In the genomic region with DNA sequence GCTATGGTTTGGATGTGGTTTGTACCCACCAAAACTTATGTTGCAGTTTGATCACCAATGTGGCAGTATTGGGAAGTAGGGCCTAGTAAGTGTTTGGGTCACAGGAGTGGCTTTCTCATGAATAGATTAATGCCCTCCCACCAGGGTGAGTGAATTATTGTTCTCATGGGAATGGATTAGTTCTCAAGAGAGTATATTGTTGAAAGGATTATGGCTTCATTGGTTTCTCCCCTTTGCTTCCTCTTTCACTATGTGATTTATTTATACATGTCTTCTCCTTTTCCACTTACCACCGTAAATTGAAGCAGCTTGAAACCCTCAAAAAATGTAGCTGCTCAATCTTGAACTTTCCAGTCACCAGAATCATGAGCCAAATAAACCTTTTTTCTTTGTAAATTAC, we compare ENCODE assay signal across 2 cellular contexts.
TF ChIP-seq lines count a peak whose summit lies in the region.

No MANE protein-coding gene starts in this region.

TF ChIP-seq in GM12878, 131 proteins besides CTCF, POLR2A, EP300 and RAD21 (continues in another document):
- TF ChIP-seq, protein P1, sequence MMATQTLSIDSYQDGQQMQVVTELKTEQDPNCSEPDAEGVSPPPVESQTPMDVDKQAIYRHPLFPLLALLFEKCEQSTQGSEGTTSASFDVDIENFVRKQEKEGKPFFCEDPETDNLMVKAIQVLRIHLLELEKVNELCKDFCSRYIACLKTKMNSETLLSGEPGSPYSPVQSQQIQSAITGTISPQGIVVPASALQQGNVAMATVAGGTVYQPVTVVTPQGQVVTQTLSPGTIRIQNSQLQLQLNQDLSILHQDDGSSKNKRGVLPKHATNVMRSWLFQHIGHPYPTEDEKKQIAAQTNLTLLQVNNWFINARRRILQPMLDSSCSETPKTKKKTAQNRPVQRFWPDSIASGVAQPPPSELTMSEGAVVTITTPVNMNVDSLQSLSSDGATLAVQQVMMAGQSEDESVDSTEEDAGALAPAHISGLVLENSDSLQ (IDR thresholded peaks at IDR 0.05) = peak; percentile 44; the same call in 1 of the 2 replicates
- TF ChIP-seq HDGF (IDR thresholded peaks at IDR 0.05) (no peak), MEF2B (IDR thresholded peaks at IDR 0.05; ENCODE audit: partially characterized antibody, poor library complexity, severe bottlenecking) (peak; percentile 94), RELA (IDR thresholded peaks at IDR 0.05; ENCODE audit: borderline replicate concordance, partially characterized antibody) (no peak), YBX1 (IDR thresholded peaks at IDR 0.05) (no peak), NBN (IDR thresholded peaks at IDR 0.05) (0 out of 2 replicates have a peak, but pooled peaks have one; percentile 32), NFYA (IDR thresholded peaks at IDR 0.05; ENCODE audit: borderline replicate concordance, low read depth, low read length) (no peak), CBX3 (IDR thresholded peaks at IDR 0.05; ENCODE audit: borderline replicate concordance, low read depth) (no peak), ZBED1 (IDR thresholded peaks at IDR 0.05; ENCODE audit: borderline replicate concordance) (no peak), SP1 (IDR thresholded peaks at IDR 0.05; ENCODE audit: low read depth, low read length) (no peak), NRF1 (conservative IDR thresholded peaks at IDR 0.05; ENCODE audit: low read depth, low read length) (no peak), ZNF274 (IDR thresholded peaks at IDR 0.05; ENCODE audit: insufficient read depth, insufficient read length) (no peak), RB1 (IDR thresholded peaks at IDR 0.05; ENCODE audit: borderline replicate concordance) (no peak), KAT2A (conservative IDR thresholded peaks at IDR 0.05; ENCODE audit: control insufficient read depth, low read depth, low read length) (no peak), MXI1 (IDR thresholded peaks at IDR 0.05; ENCODE audit: low read depth, low read length) (no peak), CHD1 (IDR thresholded peaks at IDR 0.05; ENCODE audit: low read depth, low read length) (no peak)
- TF ChIP-seq, protein P2, sequence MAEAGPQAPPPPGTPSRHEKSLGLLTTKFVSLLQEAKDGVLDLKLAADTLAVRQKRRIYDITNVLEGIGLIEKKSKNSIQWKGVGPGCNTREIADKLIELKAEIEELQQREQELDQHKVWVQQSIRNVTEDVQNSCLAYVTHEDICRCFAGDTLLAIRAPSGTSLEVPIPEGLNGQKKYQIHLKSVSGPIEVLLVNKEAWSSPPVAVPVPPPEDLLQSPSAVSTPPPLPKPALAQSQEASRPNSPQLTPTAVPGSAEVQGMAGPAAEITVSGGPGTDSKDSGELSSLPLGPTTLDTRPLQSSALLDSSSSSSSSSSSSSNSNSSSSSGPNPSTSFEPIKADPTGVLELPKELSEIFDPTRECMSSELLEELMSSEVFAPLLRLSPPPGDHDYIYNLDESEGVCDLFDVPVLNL (IDR thresholded peaks at IDR 0.05; ENCODE audit: low read depth, low read length) = no peak
- TF ChIP-seq, protein P3, sequence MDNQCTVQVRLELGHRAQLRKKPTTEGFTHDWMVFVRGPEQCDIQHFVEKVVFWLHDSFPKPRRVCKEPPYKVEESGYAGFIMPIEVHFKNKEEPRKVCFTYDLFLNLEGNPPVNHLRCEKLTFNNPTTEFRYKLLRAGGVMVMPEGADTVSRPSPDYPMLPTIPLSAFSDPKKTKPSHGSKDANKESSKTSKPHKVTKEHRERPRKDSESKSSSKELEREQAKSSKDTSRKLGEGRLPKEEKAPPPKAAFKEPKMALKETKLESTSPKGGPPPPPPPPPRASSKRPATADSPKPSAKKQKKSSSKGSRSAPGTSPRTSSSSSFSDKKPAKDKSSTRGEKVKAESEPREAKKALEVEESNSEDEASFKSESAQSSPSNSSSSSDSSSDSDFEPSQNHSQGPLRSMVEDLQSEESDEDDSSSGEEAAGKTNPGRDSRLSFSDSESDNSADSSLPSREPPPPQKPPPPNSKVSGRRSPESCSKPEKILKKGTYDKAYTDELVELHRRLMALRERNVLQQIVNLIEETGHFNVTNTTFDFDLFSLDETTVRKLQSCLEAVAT (IDR thresholded peaks at IDR 0.05) = 0 out of 2 replicates have a peak, but pooled peaks have one; percentile 34
- TF ChIP-seq, protein P4, sequence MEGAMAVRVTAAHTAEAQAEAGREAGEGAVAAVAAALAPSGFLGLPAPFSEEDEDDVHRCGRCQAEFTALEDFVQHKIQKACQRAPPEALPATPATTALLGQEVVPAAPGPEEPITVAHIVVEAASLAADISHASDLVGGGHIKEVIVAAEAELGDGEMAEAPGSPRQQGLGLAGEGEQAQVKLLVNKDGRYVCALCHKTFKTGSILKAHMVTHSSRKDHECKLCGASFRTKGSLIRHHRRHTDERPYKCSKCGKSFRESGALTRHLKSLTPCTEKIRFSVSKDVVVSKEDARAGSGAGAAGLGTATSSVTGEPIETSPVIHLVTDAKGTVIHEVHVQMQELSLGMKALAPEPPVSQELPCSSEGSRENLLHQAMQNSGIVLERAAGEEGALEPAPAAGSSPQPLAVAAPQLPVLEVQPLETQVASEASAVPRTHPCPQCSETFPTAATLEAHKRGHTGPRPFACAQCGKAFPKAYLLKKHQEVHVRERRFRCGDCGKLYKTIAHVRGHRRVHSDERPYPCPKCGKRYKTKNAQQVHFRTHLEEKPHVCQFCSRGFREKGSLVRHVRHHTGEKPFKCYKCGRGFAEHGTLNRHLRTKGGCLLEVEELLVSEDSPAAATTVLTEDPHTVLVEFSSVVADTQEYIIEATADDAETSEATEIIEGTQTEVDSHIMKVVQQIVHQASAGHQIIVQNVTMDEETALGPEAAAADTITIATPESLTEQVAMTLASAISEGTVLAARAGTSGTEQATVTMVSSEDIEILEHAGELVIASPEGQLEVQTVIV (IDR thresholded peaks at IDR 0.05; ENCODE audit: borderline replicate concordance, partially characterized antibody) = no peak
- TF ChIP-seq, protein P5, sequence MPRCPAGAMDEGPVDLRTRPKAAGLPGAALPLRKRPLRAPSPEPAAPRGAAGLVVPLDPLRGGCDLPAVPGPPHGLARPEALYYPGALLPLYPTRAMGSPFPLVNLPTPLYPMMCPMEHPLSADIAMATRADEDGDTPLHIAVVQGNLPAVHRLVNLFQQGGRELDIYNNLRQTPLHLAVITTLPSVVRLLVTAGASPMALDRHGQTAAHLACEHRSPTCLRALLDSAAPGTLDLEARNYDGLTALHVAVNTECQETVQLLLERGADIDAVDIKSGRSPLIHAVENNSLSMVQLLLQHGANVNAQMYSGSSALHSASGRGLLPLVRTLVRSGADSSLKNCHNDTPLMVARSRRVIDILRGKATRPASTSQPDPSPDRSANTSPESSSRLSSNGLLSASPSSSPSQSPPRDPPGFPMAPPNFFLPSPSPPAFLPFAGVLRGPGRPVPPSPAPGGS (IDR thresholded peaks at IDR 0.05; ENCODE audit: borderline replicate concordance, insufficient read depth, low read depth, low read length, poor library complexity, severe bottlenecking) = no peak
- TF ChIP-seq, protein P6, sequence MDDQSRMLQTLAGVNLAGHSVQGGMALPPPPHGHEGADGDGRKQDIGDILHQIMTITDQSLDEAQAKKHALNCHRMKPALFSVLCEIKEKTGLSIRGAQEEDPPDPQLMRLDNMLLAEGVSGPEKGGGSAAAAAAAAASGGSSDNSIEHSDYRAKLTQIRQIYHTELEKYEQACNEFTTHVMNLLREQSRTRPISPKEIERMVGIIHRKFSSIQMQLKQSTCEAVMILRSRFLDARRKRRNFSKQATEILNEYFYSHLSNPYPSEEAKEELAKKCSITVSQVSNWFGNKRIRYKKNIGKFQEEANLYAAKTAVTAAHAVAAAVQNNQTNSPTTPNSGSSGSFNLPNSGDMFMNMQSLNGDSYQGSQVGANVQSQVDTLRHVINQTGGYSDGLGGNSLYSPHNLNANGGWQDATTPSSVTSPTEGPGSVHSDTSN (IDR thresholded peaks at IDR 0.05; ENCODE audit: insufficient replicate concordance, low read depth, low read length) = no peak

TF ChIP-seq in SK-N-SH treated with all-trans-retinoic acid at 6 μM for 48 hours, 23 proteins besides CTCF, POLR2A, EP300 and RAD21:
- TF ChIP-seq SNAI2 (CRISPR knock-in tag; IDR thresholded peaks at IDR 0.05) = no peak
- TF ChIP-seq ZNF8 (CRISPR knock-in tag; IDR thresholded peaks at IDR 0.05) = no peak
- no peak for TF ChIP-seq ZFP30 (CRISPR knock-in tag; IDR thresholded peaks at IDR 0.05)
- no peak for TF ChIP-seq BACH2 (CRISPR knock-in tag; IDR thresholded peaks at IDR 0.05; ENCODE audit: borderline replicate concordance)
- no peak for TF ChIP-seq TCF4 (CRISPR knock-in tag; IDR thresholded peaks at IDR 0.05; ENCODE audit: borderline replicate concordance)
TF ChIP-seq in SK-N-SH treated with all-trans-retinoic acid at 6 μM for 48 hours: peak in this region for 0.
